9 cellular contexts compared by ENCODE assay signal in the genomic region with DNA sequence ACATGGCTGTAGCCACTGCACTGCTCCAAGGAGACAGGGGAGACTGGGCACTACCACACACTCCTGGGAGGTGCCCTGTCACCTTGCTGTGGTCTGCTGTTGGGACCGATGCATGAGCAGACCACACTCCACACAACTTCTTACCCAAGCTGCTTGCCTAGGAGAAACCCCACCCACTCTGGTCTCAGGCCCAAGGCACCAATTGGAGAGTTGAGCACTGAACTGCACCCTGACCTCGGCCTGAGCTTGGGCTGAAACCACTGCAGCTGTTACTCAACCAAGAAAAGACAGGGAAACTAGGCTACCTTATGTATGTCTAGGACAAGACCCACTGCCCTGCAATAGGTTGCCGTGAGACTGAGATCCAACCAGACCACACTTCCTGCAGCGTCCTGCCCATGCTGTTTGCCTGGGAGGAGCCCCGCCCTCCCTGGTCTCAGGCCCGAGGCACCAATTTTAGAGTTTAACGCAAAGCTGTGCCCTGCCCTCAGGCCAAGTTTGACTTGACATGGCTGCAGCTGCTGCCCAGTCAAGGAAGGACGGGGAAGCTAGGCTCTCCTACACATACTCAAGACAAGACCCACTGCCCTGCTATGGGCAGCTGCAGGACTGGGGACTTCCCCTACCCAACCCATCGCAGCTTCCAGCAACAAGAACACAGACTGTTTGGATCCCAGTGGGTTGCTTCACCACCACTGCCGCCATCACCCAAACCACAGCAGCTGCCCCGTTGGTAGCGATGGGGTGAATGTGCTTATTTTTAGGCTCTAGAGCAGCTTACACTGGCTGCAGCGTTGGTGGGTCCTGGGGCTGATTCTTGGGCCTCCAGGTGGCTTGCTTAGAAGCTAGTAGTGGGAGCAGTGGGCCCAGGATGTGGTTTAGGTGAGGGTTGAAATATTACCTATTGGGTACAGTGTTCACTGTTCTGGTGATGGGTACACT.
A peak's percentile ranks its signal among the peaks of the same experiment; 100 is the strongest.
DNase-seq lines count a peak whose midpoint lies in the region; ATAC-seq and TF ChIP-seq lines count a peak whose summit lies in the region.
"Had no signal": no experiment of that assay in that cellular context is flagged by ENCODE, and none has a peak within 500 bp of the region (broad histone marks: within the 10 kb centered on the region; RNA-seq: fewer than 3 reads in every experiment).

No MANE protein-coding gene starts in this region.

- H3K9me3 ChIP-seq in mesenchymal stem cell (ENCODE audit: control insufficient read depth, low read length), result no peaks in the 10 kb centered on the region

- H3K27ac ChIP-seq in mesenchymal stem cell (ENCODE audit: low read length, poor library complexity, severe bottlenecking), result peak overlapping the region; percentile 87

- WGBS in mesenchymal stem cell, result 85% methylated on average over 13 of the region's 13 CpGs

- peak overlapping the region in 1 of 2 experiments; percentile 22 for H3K14ac ChIP-seq in mesenchymal stem cell (ENCODE audit: low read length in 2 of 2)

- peak overlapping the region in 1 of 2 experiments; percentile 19 for H3K4ac ChIP-seq in mesenchymal stem cell (ENCODE audit: low read depth in 1 of 2, low read length in 2 of 2)

- POLR2A ChIA-PET in GM10248 (lab: Yijun Ruan, JAX), result interaction anchor here (0.8 kb wide), 1 partner anchor 60 kb away, joined by 4 read pairs; no protein-coding TSS in a partner anchor

- TF ChIP-seq CTCF in GM10248 (IDR thresholded peaks at IDR 0.05; ENCODE audit: control extremely low read depth, extremely low read depth, low read depth, missing control alignments), result no peak

- H4K8ac ChIP-seq in mesenchymal stem cell (ENCODE audit: low read length), result peak overlapping the region; percentile 1

- H2BK15ac ChIP-seq in mesenchymal stem cell (ENCODE audit: low read depth, poor library complexity, severe bottlenecking), result no peak overlapping the region

- H3K27me3 ChIP-seq in mesenchymal stem cell (ENCODE audit: control insufficient read depth in 1 of 2, insufficient read depth in 1 of 2, low read length in 2 of 2), result peaks cover 0 to 4% of the 10 kb centered on the region in 2 experiments

- peak overlapping the region; percentile 42 to 59 for H3K18ac ChIP-seq in mesenchymal stem cell (ENCODE audit: low read depth in 1 of 2, low read length in 2 of 2)

- DNase-seq in SKM-1 (lab: John Stamatoyannopoulos, UW; ENCODE audit: unreplicated experiment), result peak; percentile 70
- no peak for DNase-seq in mesenchymal stem cell
- DNase-seq in putamen (ENCODE audit: low spot score), result no peak
- no peak for DNase-seq in GM10248 (ENCODE audit: extremely low spot score)
- DNase-seq in T1000 (lab: John Stamatoyannopoulos, UW), result no peak
- DNase-seq in NCI-H128 (lab: John Stamatoyannopoulos, UW; ENCODE audit: unreplicated experiment), result no peak
- DNase-seq: T-helper 1 cell had no signal

- H3K36me3 ChIP-seq in mesenchymal stem cell (ENCODE audit: control insufficient read depth in 1 of 2, insufficient read depth in 2 of 2, low read depth in 1 of 2, low read length in 2 of 2), result no peaks in the 10 kb centered on the region

- H3K79me1 ChIP-seq in mesenchymal stem cell (replicated peaks; ENCODE audit: low read length, poor library complexity, severe bottlenecking), result no peaks in the 10 kb centered on the region

- no peak overlapping the region for H3K4me2 ChIP-seq in mesenchymal stem cell (ENCODE audit: low read length, poor library complexity, severe bottlenecking)

- peak overlapping the region; percentile 83 for H2BK5ac ChIP-seq in mesenchymal stem cell (ENCODE audit: low read depth, low read length, poor library complexity, severe bottlenecking)

- H2AFZ ChIP-seq in mesenchymal stem cell (ENCODE audit: low read depth, low read length), result peak overlapping the region; percentile 15

- peak overlapping the region in 1 of 2 experiments; percentile 33 for H2BK12ac ChIP-seq in mesenchymal stem cell (ENCODE audit: low read length in 2 of 2)

- H2AK5ac ChIP-seq in mesenchymal stem cell (ENCODE audit: low read length, severe bottlenecking), result peak overlapping the region; percentile 70

- no peak overlapping the region for H2BK120ac ChIP-seq in mesenchymal stem cell (ENCODE audit: low read depth, low read length)

- H3K9ac ChIP-seq in mesenchymal stem cell (ENCODE audit: low read length), result no peak overlapping the region

- no peak overlapping the region for H3K23ac ChIP-seq in mesenchymal stem cell (ENCODE audit: low read length in 2 of 2)

- ATAC-seq in GM18873 (IDR thresholded peaks at IDR 0.05; ENCODE audit: low FRiP score, unreplicated experiment), result peak; percentile 50
- ATAC-seq in HG02623 (IDR thresholded peaks at IDR 0.05; ENCODE audit: unreplicated experiment), result peak; percentile 41

- CTCF ChIA-PET in GM10248 (lab: Yijun Ruan, JAX), result interaction anchor here (1.6 kb wide), 1 partner anchor 31 kb away, joined by 4 read pairs; no protein-coding TSS in a partner anchor

- no peak overlapping the region for H3K4me3 ChIP-seq in mesenchymal stem cell (ENCODE audit: insufficient read depth in 1 of 2, low read depth in 1 of 2, low read length in 2 of 2)

- peak overlapping the region; percentile 73 for H4K91ac ChIP-seq in mesenchymal stem cell (ENCODE audit: low read length)

- peaks cover 11% of the 10 kb centered on the region for H3K4me1 ChIP-seq in mesenchymal stem cell (ENCODE audit: control insufficient read depth, insufficient read depth, low read depth, low read length)
